In genomic region chr10:47890737-47891136, GRCh38 we compare ENCODE assay signal across 3 cellular contexts. TPM values are rescaled to one million over a fixed set of nuclear protein-coding genes. Genes with fewer than 3 reads are reported as not detected.
"Had no signal": no experiment of that assay in that cellular context is flagged by ENCODE, and none has a peak within 500 bp of the region (broad histone marks: within the 10 kb centered on the region; RNA-seq: fewer than 3 reads in every experiment).

No MANE protein-coding gene starts in this region.

RNA-seq across cellular contexts. Expression of gene NPY4R2, which starts 27.7 kb away (rescaled TPM):
- total RNA-seq: GM23248, GM23338, H1 had no signal
- polyA plus RNA-seq: GM23248, GM23338 had no signal
